20 cellular contexts compared by ENCODE assay signal in the genomic region with DNA sequence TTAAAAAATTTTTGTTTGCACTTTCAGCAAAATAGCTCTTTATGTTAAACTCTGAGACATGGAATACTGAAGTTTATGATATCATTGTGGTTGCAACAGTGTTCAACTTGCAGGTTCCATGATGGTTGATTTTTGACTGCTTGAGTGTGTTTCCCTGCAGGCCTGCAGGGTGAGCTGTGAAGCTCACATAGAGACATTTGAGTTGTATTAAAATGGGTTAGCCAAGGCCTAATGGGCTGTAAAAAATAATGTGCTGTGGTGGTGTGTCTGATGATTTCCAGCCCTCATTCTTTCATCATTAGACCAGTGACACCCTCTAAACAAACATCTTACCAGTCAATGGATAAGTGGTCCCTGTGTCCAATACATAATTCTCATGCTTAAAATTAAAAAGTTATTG.
DNase-seq lines count a peak whose midpoint lies in the region; ATAC-seq and TF ChIP-seq lines count a peak whose summit lies in the region.
"Had no signal": no experiment of that assay in that cellular context is flagged by ENCODE, and none has a peak within 500 bp of the region (broad histone marks: within the 10 kb centered on the region; RNA-seq: fewer than 3 reads in every experiment).

No MANE protein-coding gene starts in this region.

- no peaks in the 10 kb centered on the region for H3K79me2 ChIP-seq in GM23338 (replicated peaks; ENCODE audit: insufficient read depth)

- H3K4me3 Mint-ChIP-seq in GM23338: no peak overlapping the region
- H3K4me3 Mint-ChIP-seq: activated naive CD4-positive, alpha-beta T cell treated with anti-CD3 and anti-CD28 coated beads, Interleukin-2, amount 50 U/mL, for 24 hours; B cell; naive thymus-derived CD8-positive, alpha-beta T cell had no signal

- H3K9me3 Mint-ChIP-seq in GM23338: peaks cover 10% of the 10 kb centered on the region; the same call in 2 of the 3 replicates
- H3K9me3 Mint-ChIP-seq: activated naive CD4-positive, alpha-beta T cell treated with anti-CD3 and anti-CD28 coated beads, Interleukin-2, amount 50 U/mL, for 24 hours had no signal

- H3K27me3 ChIP-seq in BJ (ENCODE audit: control insufficient read depth, insufficient read depth, low read length): no peaks in the 10 kb centered on the region
- H3K27me3 ChIP-seq in GM23338 (ENCODE audit: insufficient read depth): no peaks in the 10 kb centered on the region
- H3K27me3 ChIP-seq: body of pancreas, MG63, spleen had no signal

- H3K36me3 ChIP-seq in BJ (ENCODE audit: control insufficient read depth, insufficient read depth, low read length): no peaks in the 10 kb centered on the region
- 0 out of 2 replicates have a peak, but pooled peaks cover 2% of the 10 kb centered on the region for H3K36me3 ChIP-seq in GM23338 (ENCODE audit: insufficient read depth)
- H3K36me3 ChIP-seq: spleen had no signal

- H3K4me2 ChIP-seq in GM23338: no peak overlapping the region

- no peaks in the 10 kb centered on the region for H3K4me1 ChIP-seq in GM23338 (ENCODE audit: insufficient read depth)
- H3K4me1 ChIP-seq: body of pancreas had no signal

- POLR2A ChIA-PET in BJ (lab: Charles Lee): no interaction called here

- no peak overlapping the region for H2AFZ ChIP-seq in GM23338

- TF ChIP-seq CTCF in BJ (IDR thresholded peaks at IDR 0.05; ENCODE audit: insufficient read depth, low read depth, low read length) (peak; percentile 29; the same call in 1 of the 2 replicates), fibroblast of pulmonary artery (IDR thresholded peaks at IDR 0.05; ENCODE audit: low read length, missing control alignments) (peak; percentile 2), GM23338 (conservative IDR thresholded peaks at IDR 0.05; ENCODE audit: low read depth in 2 of 2) (peak in 1 of 2 experiments; percentile 24; a peak in 2 of 4 replicates)

- H4K20me1 ChIP-seq in GM23338 (replicated peaks; ENCODE audit: insufficient read depth): no peaks in the 10 kb centered on the region

- ATAC-seq in SK-N-SH treated with all-trans-retinoic acid at 6 μM for 48 hours: peak; percentile 55; the same call in 2 of the 3 replicates
- no peak for ATAC-seq in HG02840 (IDR thresholded peaks at IDR 0.05; ENCODE audit: low FRiP score, unreplicated experiment)
- ATAC-seq in HG03025 (IDR thresholded peaks at IDR 0.05; ENCODE audit: low FRiP score, unreplicated experiment): no peak
- ATAC-seq in GM23338: no peak
- ATAC-seq: body of pancreas; naive thymus-derived CD8-positive, alpha-beta T cell; psoas muscle had no signal

- H3K27me3 Mint-ChIP-seq in GM23338 (ENCODE audit: insufficient read depth, low read depth, poor library complexity): no peaks in the 10 kb centered on the region
- H3K27me3 Mint-ChIP-seq: activated naive CD4-positive, alpha-beta T cell treated with anti-CD3 and anti-CD28 coated beads, Interleukin-2, amount 50 U/mL, for 24 hours; B cell; naive thymus-derived CD8-positive, alpha-beta T cell had no signal

- H3K9me2 ChIP-seq in GM23338 (ENCODE audit: insufficient read depth): no peaks in the 10 kb centered on the region

- H3K4me1 Mint-ChIP-seq in GM23338: peaks cover 2% of the 10 kb centered on the region; the same call in 1 of the 3 replicates

- H3K27ac ChIP-seq in GM23338 (ENCODE audit: low read depth): no peak overlapping the region
- H3K27ac ChIP-seq: body of pancreas, psoas muscle, spleen had no signal

- no peak overlapping the region for H3K27ac Mint-ChIP-seq in GM23338
- H3K27ac Mint-ChIP-seq: activated naive CD4-positive, alpha-beta T cell treated with anti-CD3 and anti-CD28 coated beads, Interleukin-2, amount 50 U/mL, for 24 hours; B cell had no signal

- CTCF ChIA-PET in BJ (lab: Yijun Ruan, JAX): no interaction called here

- peaks cover 9% of the 10 kb centered on the region; the same call in 2 of the 3 replicates for H3K36me3 Mint-ChIP-seq in GM23338 (ENCODE audit: low read depth)

- no peak overlapping the region for H3K4me3 ChIP-seq in BJ (ENCODE audit: low read depth, low read length)
- no peak overlapping the region for H3K4me3 ChIP-seq in fibroblast of pulmonary artery (replicated peaks; ENCODE audit: low read depth, low read length)
- no peak overlapping the region for H3K4me3 ChIP-seq in GM23338
- H3K4me3 ChIP-seq: body of pancreas, MG63, psoas muscle, spleen had no signal

- no peaks in the 10 kb centered on the region for H3F3A ChIP-seq in GM23338 (replicated peaks; ENCODE audit: low read depth)

- DNase-seq in BJ (ENCODE audit: low read depth): no peak
- DNase-seq in HCEC 1CT: peak; percentile 11
- no peak for DNase-seq in fibroblast of pulmonary artery (ENCODE audit: low read depth)
- no peak for DNase-seq in glomerular visceral epithelial cell (ENCODE audit: extremely low spot score)
- DNase-seq in GM23338 (ENCODE audit: low spot score): no peak
- DNase-seq: activated CD4-positive, alpha-beta T cell treated with anti-CD3 and anti-CD28 coated beads, Interleukin-2, amount 50 U/mL, for 4 hours; activated T-cell treated with anti-CD3 and anti-CD28 coated beads, Interleukin-2, amount 50 U/mL, for 1 hour; body of pancreas; erythroblast; islet precursor cell; MG63; naive thymus-derived CD8-positive, alpha-beta T cell; NCI-H2171 treated with DMSO at 0.1 percent for 48 hours; psoas muscle; spleen had no signal

TF ChIP-seq in SK-N-SH treated with all-trans-retinoic acid at 6 μM for 48 hours, 23 proteins besides CTCF, POLR2A, EP300 and RAD21:
- TF ChIP-seq GLIS3 (CRISPR knock-in tag; IDR thresholded peaks at IDR 0.05): no peak
- no peak for TF ChIP-seq ARNTL (CRISPR knock-in tag; IDR thresholded peaks at IDR 0.05; ENCODE audit: borderline replicate concordance, low read depth)

TF ChIP-seq in GM23338, 12 proteins besides CTCF, POLR2A, EP300 and RAD21 (continues in another document):
- TF ChIP-seq, protein P1, sequence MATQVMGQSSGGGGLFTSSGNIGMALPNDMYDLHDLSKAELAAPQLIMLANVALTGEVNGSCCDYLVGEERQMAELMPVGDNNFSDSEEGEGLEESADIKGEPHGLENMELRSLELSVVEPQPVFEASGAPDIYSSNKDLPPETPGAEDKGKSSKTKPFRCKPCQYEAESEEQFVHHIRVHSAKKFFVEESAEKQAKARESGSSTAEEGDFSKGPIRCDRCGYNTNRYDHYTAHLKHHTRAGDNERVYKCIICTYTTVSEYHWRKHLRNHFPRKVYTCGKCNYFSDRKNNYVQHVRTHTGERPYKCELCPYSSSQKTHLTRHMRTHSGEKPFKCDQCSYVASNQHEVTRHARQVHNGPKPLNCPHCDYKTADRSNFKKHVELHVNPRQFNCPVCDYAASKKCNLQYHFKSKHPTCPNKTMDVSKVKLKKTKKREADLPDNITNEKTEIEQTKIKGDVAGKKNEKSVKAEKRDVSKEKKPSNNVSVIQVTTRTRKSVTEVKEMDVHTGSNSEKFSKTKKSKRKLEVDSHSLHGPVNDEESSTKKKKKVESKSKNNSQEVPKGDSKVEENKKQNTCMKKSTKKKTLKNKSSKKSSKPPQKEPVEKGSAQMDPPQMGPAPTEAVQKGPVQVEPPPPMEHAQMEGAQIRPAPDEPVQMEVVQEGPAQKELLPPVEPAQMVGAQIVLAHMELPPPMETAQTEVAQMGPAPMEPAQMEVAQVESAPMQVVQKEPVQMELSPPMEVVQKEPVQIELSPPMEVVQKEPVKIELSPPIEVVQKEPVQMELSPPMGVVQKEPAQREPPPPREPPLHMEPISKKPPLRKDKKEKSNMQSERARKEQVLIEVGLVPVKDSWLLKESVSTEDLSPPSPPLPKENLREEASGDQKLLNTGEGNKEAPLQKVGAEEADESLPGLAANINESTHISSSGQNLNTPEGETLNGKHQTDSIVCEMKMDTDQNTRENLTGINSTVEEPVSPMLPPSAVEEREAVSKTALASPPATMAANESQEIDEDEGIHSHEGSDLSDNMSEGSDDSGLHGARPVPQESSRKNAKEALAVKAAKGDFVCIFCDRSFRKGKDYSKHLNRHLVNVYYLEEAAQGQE (IDR thresholded peaks at IDR 0.05; ENCODE audit: unreplicated experiment): no peak
- TF ChIP-seq JUNB (IDR thresholded peaks at IDR 0.05; ENCODE audit: unreplicated experiment) (no peak), NANOG (IDR thresholded peaks at IDR 0.05; ENCODE audit: borderline replicate concordance) (no peak), POLR2AphosphoS5 (IDR thresholded peaks at IDR 0.05; ENCODE audit: low read depth) (no peak), EZH2 (IDR thresholded peaks at IDR 0.05; ENCODE audit: low read depth, unreplicated experiment) (no peak), EZH2phosphoT487 (IDR thresholded peaks at IDR 0.05; ENCODE audit: unreplicated experiment) (no peak), ZNF114 (CRISPR knock-in tag; IDR thresholded peaks at IDR 0.05) (no peak)
